ENCODE assay signal across 8 cellular contexts in genomic region chr1:156385534-156386031, GRCh38. TPM values are rescaled to one million over a fixed set of nuclear protein-coding genes. Genes with fewer than 3 reads are reported as not detected.
DNase-seq lines count a peak whose midpoint lies in the region; ATAC-seq, FAIRE-seq and TF ChIP-seq lines count a peak whose summit lies in the region.

No MANE protein-coding gene starts in this region.

- H3K27ac ChIP-seq in fibroblast of lung (ENCODE audit: insufficient read depth, low read length): no peak overlapping the region
- H3K27ac ChIP-seq in neutrophil: no peak overlapping the region

- H3K27me3 ChIP-seq in fibroblast of lung (ENCODE audit: control insufficient read depth, insufficient read depth, low read length) (peaks cover 34% of the 10 kb centered on the region), neutrophil (peaks cover 77% of the 10 kb centered on the region)

- peak; percentile 77 to 95 for TF ChIP-seq CTCF in fibroblast of lung (conservative IDR thresholded peaks at IDR 0.05 in 1 of 2, IDR thresholded peaks at IDR 0.05 in 1 of 2; ENCODE audit: low read depth in 1 of 2, low read length in 2 of 2)
- peak; percentile 84 for TF ChIP-seq CTCF in neutrophil (IDR thresholded peaks at IDR 0.05)

- peaks cover 39% of the 10 kb centered on the region for H3K27me3 Mint-ChIP-seq in activated T-cell treated with anti-CD3 and anti-CD28 coated beads, Interleukin-2, amount 50 U/mL, for 4 hours (ENCODE audit: low read depth)

- H3K79me2 ChIP-seq in fibroblast of lung (ENCODE audit: control insufficient read depth, insufficient read depth, low read length): no peaks in the 10 kb centered on the region

- no peak for FAIRE-seq in RCC 7860 (lab: Jason Lieb, UNC)

- H3K4me3 ChIP-seq in fibroblast of lung (replicated peaks in 1 of 4; ENCODE audit: control extremely low read depth in 1 of 4, insufficient read depth in 1 of 4, low read depth in 3 of 4, low read length in 4 of 4): no peak overlapping the region
- no peak overlapping the region for H3K4me3 ChIP-seq in neutrophil (ENCODE audit: low read depth in 1 of 2, low read length in 1 of 2)

- no peaks in the 10 kb centered on the region for H4K20me1 ChIP-seq in fibroblast of lung (ENCODE audit: control insufficient read depth, extremely low read depth, insufficient read depth, low read length)

- H2AFZ ChIP-seq in fibroblast of lung (ENCODE audit: low read length): no peak overlapping the region

- H3K9ac ChIP-seq in fibroblast of lung (ENCODE audit: insufficient read depth, low read length): no peak overlapping the region

- no peaks in the 10 kb centered on the region for H3K9me3 ChIP-seq in fibroblast of lung (ENCODE audit: control insufficient read depth, insufficient read depth, low read depth, low read length)
- no peaks in the 10 kb centered on the region for H3K9me3 ChIP-seq in neutrophil

- H3K9me3 Mint-ChIP-seq in activated T-cell treated with anti-CD3 and anti-CD28 coated beads, Interleukin-2, amount 50 U/mL, for 4 hours: no peaks in the 10 kb centered on the region

- no peaks in the 10 kb centered on the region for H3K4me1 ChIP-seq in fibroblast of lung (ENCODE audit: control insufficient read depth, extremely low read depth, insufficient read depth, low read length)
- no peaks in the 10 kb centered on the region for H3K4me1 ChIP-seq in neutrophil (ENCODE audit: control insufficient read depth in 1 of 2, insufficient read depth in 1 of 2, low read depth in 1 of 2, low read length in 1 of 2)

- peaks cover 6% of the 10 kb centered on the region for H3K4me1 Mint-ChIP-seq in activated T-cell treated with anti-CD3 and anti-CD28 coated beads, Interleukin-2, amount 50 U/mL, for 4 hours (ENCODE audit: low read depth)

- no peaks in the 10 kb centered on the region for H3K36me3 ChIP-seq in fibroblast of lung (ENCODE audit: control insufficient read depth, insufficient read depth, low read length)
- H3K36me3 ChIP-seq in neutrophil: no peaks in the 10 kb centered on the region

- no peak overlapping the region for H3K4me2 ChIP-seq in fibroblast of lung (ENCODE audit: extremely low read depth, insufficient read depth, low read length)

- no peaks in the 10 kb centered on the region for H3K36me3 Mint-ChIP-seq in activated T-cell treated with anti-CD3 and anti-CD28 coated beads, Interleukin-2, amount 50 U/mL, for 4 hours (ENCODE audit: insufficient read depth)

- peak; percentile 45 for DNase-seq in Caki2 (ENCODE audit: low read depth)
- peak; percentile 50 for DNase-seq in LHCN-M2 (ENCODE audit: low read depth)
- peak; percentile 55 for DNase-seq in RCC 7860 (ENCODE audit: low spot score)
- DNase-seq in activated T-cell treated with anti-CD3 and anti-CD28 coated beads, Interleukin-2, amount 50 U/mL, for 4 hours: peak; percentile 71
- peak; percentile 52 to 63 for DNase-seq in fibroblast of lung (ENCODE audit: low read depth in 2 of 2)
- peak; percentile 93 for DNase-seq in superior temporal gyrus (ENCODE audit: extremely low spot score)

- in situ Hi-C loops in Caki2 (cut with HindIII; ENCODE audit: low pct_unique_long_range_greater_than_20kb, low sequenced_read_pairs): no loop called here

- peak; percentile 61 to 80 for ATAC-seq in activated T-cell treated with anti-CD3 and anti-CD28 coated beads, Interleukin-2, amount 50 U/mL, for 4 hours
- ATAC-seq in GM21526 (IDR thresholded peaks at IDR 0.05; ENCODE audit: low FRiP score, unreplicated experiment): no peak

- H3K4me3 Mint-ChIP-seq in activated T-cell treated with anti-CD3 and anti-CD28 coated beads, Interleukin-2, amount 50 U/mL, for 4 hours: no peak overlapping the region

RNA-seq across cellular contexts. Expression of gene RHBG, which starts 16.6 kb away (rescaled TPM):
- not detected in 2 replicates for total RNA-seq in Caki2 (2014; rRNA removed; shearing (Covaris generic); ENCODE audit: low replicate concordance)
- total RNA-seq in LHCN-M2 (2014; rRNA removed): not detected in 2 replicates
- not detected for polyA plus RNA-seq in LHCN-M2 (2012)
- not detected for total RNA-seq in activated T-cell treated with anti-CD3 and anti-CD28 coated beads, Interleukin-2, amount 50 U/mL, for 4 hours
- not detected in 2 replicates for total RNA-seq in fibroblast of lung
- not detected in 2 replicates for polyA plus RNA-seq in fibroblast of lung
- polyA plus RNA-seq in fibroblast of lung (2012): not detected in 2 replicates
- polyA minus RNA-seq in fibroblast of lung (ENCODE audit: low replicate concordance): not detected in 2 replicates

RNA-seq across cellular contexts. Expression of gene TSACC, which starts 47.3 kb away (rescaled TPM):
- 14.3 TPM in 1 of 2 replicates, not detected in the other for total RNA-seq in Caki2 (2014; rRNA removed; shearing (Covaris generic); ENCODE audit: low replicate concordance)
- total RNA-seq in LHCN-M2 (2014; rRNA removed) (not detected in 2 replicates), fibroblast of lung (0.50 TPM in 1 of 2 replicates, not detected in the other)
- 0.58 TPM for polyA plus RNA-seq in LHCN-M2 (2012)
- total RNA-seq in activated T-cell treated with anti-CD3 and anti-CD28 coated beads, Interleukin-2, amount 50 U/mL, for 4 hours: under 1 TPM in 2 of 3 donors, not detected in 1; 0.37 to 0.43 TPM
- 0.50 and 0.54 TPM in 2 replicates for polyA plus RNA-seq in fibroblast of lung
- polyA plus RNA-seq in fibroblast of lung (2012): 0.48 and 0.61 TPM in 2 replicates
- not detected in 2 replicates for polyA minus RNA-seq in fibroblast of lung (ENCODE audit: low replicate concordance)

RNA-seq across cellular contexts. Expression of gene CCT3, which starts 47.5 kb away (rescaled TPM):
- 691 and 710 TPM in 2 replicates for total RNA-seq in Caki2 (2014; rRNA removed; shearing (Covaris generic); ENCODE audit: low replicate concordance)
- total RNA-seq in LHCN-M2 (2014; rRNA removed) (341 and 346 TPM in 2 replicates), fibroblast of lung (391 and 397 TPM in 2 replicates)
- polyA plus RNA-seq in LHCN-M2 (2012): 192 TPM
- total RNA-seq in activated T-cell treated with anti-CD3 and anti-CD28 coated beads, Interleukin-2, amount 50 U/mL, for 4 hours: 100 to 1,000 TPM; 694 to 815 (median 725) TPM
- polyA plus RNA-seq in fibroblast of lung: 251 and 407 TPM in 2 replicates
- 173 and 269 TPM in 2 replicates for polyA plus RNA-seq in fibroblast of lung (2012)
- polyA minus RNA-seq in fibroblast of lung (ENCODE audit: low replicate concordance): 108 and 132 TPM in 2 replicates
